In genomic region chr5:81140942-81141341, GRCh38 we compare ENCODE assay signal across 17 cellular contexts.
A peak's percentile ranks its signal among the peaks of the same experiment; 100 is the strongest.
DNase-seq lines count a peak whose midpoint lies in the region; ATAC-seq, FAIRE-seq and TF ChIP-seq lines count a peak whose summit lies in the region.
"Had no signal": no experiment of that assay in that cellular context is flagged by ENCODE, and none has a peak within 500 bp of the region (broad histone marks: within the 10 kb centered on the region; RNA-seq: fewer than 3 reads in every experiment).

No MANE protein-coding gene starts in this region.

- H3K9me3 Mint-ChIP-seq in neural progenitor cell: no peaks in the 10 kb centered on the region

- no peaks in the 10 kb centered on the region for H3K9me1 ChIP-seq in endothelial cell of umbilical vein (replicated peaks; ENCODE audit: control insufficient read depth, extremely low read depth, insufficient read depth, low read length)

- intact Hi-C loops in endothelial cell of umbilical vein (cut with micrococcal nuclease): no loop called here

- H3K4me1 Mint-ChIP-seq in neural progenitor cell: peaks cover 18% of the 10 kb centered on the region

- H3K27ac Mint-ChIP-seq in neural progenitor cell: peak overlapping the region; percentile 11
- H3K27ac Mint-ChIP-seq: T-helper 17 cell had no signal

- dilution Hi-C loops in endothelial cell of umbilical vein (cut with MboI; ENCODE audit: extremely low pct_ligation_motif_present, low sequenced_read_pairs): no loop called here

- POLR2A ChIA-PET in endothelial cell of umbilical vein (lab: Charles Lee): no interaction called here

- ATAC-seq in GM21447 (IDR thresholded peaks at IDR 0.05; ENCODE audit: unreplicated experiment): no peak
- ATAC-seq: body of pancreas, T-helper 17 cell had no signal

- H3K4me1 ChIP-seq in endothelial cell of umbilical vein (ENCODE audit: control insufficient read depth, extremely low read depth, insufficient read depth, low read length) (no peaks in the 10 kb centered on the region), neural progenitor cell (no peaks in the 10 kb centered on the region)
- H3K4me1 ChIP-seq: body of pancreas had no signal

- no peak for TF ChIP-seq POLR2A in endothelial cell of umbilical vein (IDR thresholded peaks at IDR 0.05; ENCODE audit: low read depth, low read length)

- DNase-seq in AG20443 (ENCODE audit: low spot score): peak; percentile 57
- DNase-seq in M059J (ENCODE audit: low read depth): peak; percentile 40
- peak; percentile 41 for DNase-seq in endothelial cell of umbilical vein (ENCODE audit: low read depth, low spot score)
- no peak for DNase-seq in neural progenitor cell (ENCODE audit: low spot score)
- DNase-seq in iPS-NIHi7 (ENCODE audit: extremely low spot score): no peak
- DNase-seq in GF-D8 (lab: John Stamatoyannopoulos, UW): no peak
- no peak for DNase-seq in NK-92 (lab: John Stamatoyannopoulos, UW; ENCODE audit: unreplicated experiment)
- DNase-seq: activated CD4-positive, alpha-beta T cell treated with anti-CD3 and anti-CD28 coated beads for 4 hours; NCI-H1436 treated with DMSO at 0.1 percent for 48 hours; NCI-H510A treated with DMSO at 0.1 percent for 48 hours; stimulated activated CD4-positive, alpha-beta T cell treated with anti-CD3 and anti-CD28 coated beads, Interleukin-4, amount 100 ng/mL, for 24 hours; stimulated activated naive CD4-positive, alpha-beta T cell; T-helper 17 cell had no signal

- H3K4me2 ChIP-seq in endothelial cell of umbilical vein (ENCODE audit: insufficient read depth, low read length) (no peak overlapping the region), neural progenitor cell (no peak overlapping the region)

- no peaks in the 10 kb centered on the region for H3F3A ChIP-seq in neural progenitor cell (ENCODE audit: low read depth)

- H3K27ac ChIP-seq in endothelial cell of umbilical vein (ENCODE audit: insufficient read depth, low read depth, low read length) (no peak overlapping the region), neural progenitor cell (no peak overlapping the region)
- H3K27ac ChIP-seq: body of pancreas had no signal

- TF ChIP-seq CTCF in endothelial cell of umbilical vein (IDR thresholded peaks at IDR 0.05; ENCODE audit: extremely low read depth in 1 of 2, insufficient read depth in 1 of 2, low read depth in 1 of 2, low read length in 2 of 2): no peak
- TF ChIP-seq CTCF in neural progenitor cell (IDR thresholded peaks at IDR 0.05): no peak

- H3K9ac ChIP-seq in endothelial cell of umbilical vein (replicated peaks; ENCODE audit: extremely low read depth, insufficient read depth, low read length): no peak overlapping the region
- H3K9ac ChIP-seq in neural progenitor cell: no peak overlapping the region

- H3K27me3 Mint-ChIP-seq in neural progenitor cell (ENCODE audit: insufficient read depth, low read depth): no peaks in the 10 kb centered on the region
- H3K27me3 Mint-ChIP-seq: T-helper 17 cell had no signal

- no peaks in the 10 kb centered on the region for H3K36me3 ChIP-seq in endothelial cell of umbilical vein (ENCODE audit: control insufficient read depth in 2 of 2, extremely low read depth in 1 of 2, insufficient read depth in 2 of 2, low read length in 2 of 2)
- H3K36me3 ChIP-seq in neural progenitor cell: no peaks in the 10 kb centered on the region

- no peak overlapping the region for H3K4me3 ChIP-seq in endothelial cell of umbilical vein (replicated peaks in 1 of 3; ENCODE audit: insufficient read depth in 1 of 3, low read depth in 1 of 3, low read length in 3 of 3)
- H3K4me3 ChIP-seq in neural progenitor cell: no peak overlapping the region
- H3K4me3 ChIP-seq: body of pancreas had no signal

- H2AFZ ChIP-seq in endothelial cell of umbilical vein (ENCODE audit: low read depth, low read length) (no peak overlapping the region), neural progenitor cell (replicated peaks) (no peak overlapping the region)

- H3K79me2 ChIP-seq in endothelial cell of umbilical vein (ENCODE audit: control insufficient read depth, insufficient read depth, low read length) (no peaks in the 10 kb centered on the region), neural progenitor cell (ENCODE audit: low read depth) (no peaks in the 10 kb centered on the region)

- CTCF ChIA-PET in endothelial cell of umbilical vein (lab: Charles Lee): interaction anchor here (0.6 kb wide), 1 partner anchor 33 kb away, joined by 3 read pairs; no protein-coding TSS in a partner anchor

- H3K27me3 ChIP-seq in endothelial cell of umbilical vein (ENCODE audit: control insufficient read depth in 2 of 2, insufficient read depth in 2 of 2, low read length in 2 of 2) (no peaks in the 10 kb centered on the region), neural progenitor cell (no peaks in the 10 kb centered on the region)
- H3K27me3 ChIP-seq: body of pancreas had no signal

- H3K4me3 Mint-ChIP-seq in neural progenitor cell: no peak overlapping the region
- H3K4me3 Mint-ChIP-seq: T-helper 17 cell had no signal

- no peaks in the 10 kb centered on the region for H4K20me1 ChIP-seq in endothelial cell of umbilical vein (replicated peaks; ENCODE audit: control insufficient read depth, extremely low read depth, insufficient read depth, low read length)
- no peaks in the 10 kb centered on the region for H4K20me1 ChIP-seq in neural progenitor cell (ENCODE audit: low read depth)

- no peaks in the 10 kb centered on the region for H3K36me3 Mint-ChIP-seq in neural progenitor cell

- H3K9me3 ChIP-seq in endothelial cell of umbilical vein (replicated peaks; ENCODE audit: control insufficient read depth, insufficient read depth, low read length): no peaks in the 10 kb centered on the region
- no peaks in the 10 kb centered on the region for H3K9me3 ChIP-seq in neural progenitor cell (ENCODE audit: low read depth)
- H3K9me3 ChIP-seq: body of pancreas had no signal

- BruUV-seq in endothelial cell of umbilical vein (replicated peaks; lab: Mats Ljungman, UMichigan): no TSS peak

- no peak for FAIRE-seq in endothelial cell of umbilical vein (lab: Jason Lieb, UNC)
- FAIRE-seq: islet of Langerhans, RCC 7860 had no signal

TF ChIP-seq in endothelial cell of umbilical vein, 7 proteins besides CTCF, POLR2A, EP300 and RAD21:
- TF ChIP-seq JUN (IDR thresholded peaks at IDR 0.05; ENCODE audit: borderline replicate concordance, insufficient read depth, insufficient read length, low read depth) (no peak), MYC (IDR thresholded peaks at IDR 0.05; ENCODE audit: low read depth, low read length) (no peak), POLR2AphosphoS5 (IDR thresholded peaks at IDR 0.05; ENCODE audit: insufficient read depth, low read depth, low read length) (no peak), GATA2 (IDR thresholded peaks at IDR 0.05; ENCODE audit: insufficient read depth, insufficient read length, low read depth, low read length) (no peak), FOS (IDR thresholded peaks at IDR 0.05; ENCODE audit: borderline replicate concordance, insufficient read depth, low read length) (no peak), EZH2 (IDR thresholded peaks at IDR 0.05; ENCODE audit: borderline replicate concordance, low read depth, low read length, severe bottlenecking) (no peak), MAX (IDR thresholded peaks at IDR 0.05; ENCODE audit: insufficient read depth, insufficient read length) (no peak)

Comparison
In these comparisons a context has a peak if more than half of its experiments do, and no peak if none do; other contexts are left out.
1. DNase-seq: peak in AG20443 (single experiment), M059J (single experiment) and endothelial cell of umbilical vein (single experiment); none in neural progenitor cell (single experiment), iPS-NIHi7 (single experiment), GF-D8 (single experiment) and NK-92 (single experiment).